Comparison of ENCODE assay signal across 31 cellular contexts in genomic region chr17:81380682-81381518, GRCh38. TPM values are rescaled to one million over a fixed set of nuclear protein-coding genes. Genes with fewer than 3 reads are reported as not detected.
DNase-seq lines count a peak whose midpoint lies in the region; ATAC-seq and TF ChIP-seq lines count a peak whose summit lies in the region.
"Had no signal": no experiment of that assay in that cellular context is flagged by ENCODE, and none has a peak within 500 bp of the region (broad histone marks: within the 10 kb centered on the region; RNA-seq: fewer than 3 reads in every experiment).

No MANE protein-coding gene starts in this region.

- no peak overlapping the region for H3K9ac ChIP-seq in Karpas-422 (ENCODE audit: low read length)

- H3K9me2 ChIP-seq in Karpas-422 (replicated peaks; ENCODE audit: insufficient read depth, low read length), result no peaks in the 10 kb centered on the region

- H3K27ac ChIP-seq in right atrium auricular region, result no peak overlapping the region
- peak overlapping the region; percentile 5 to 100 (median 99) for H3K27ac ChIP-seq in dorsolateral prefrontal cortex
- H3K27ac ChIP-seq in Karpas-422 (ENCODE audit: low read length), result no peak overlapping the region
- H3K27ac ChIP-seq: breast epithelium, pancreas, PC-9 had no signal

- no peak overlapping the region for H3K4me2 ChIP-seq in Karpas-422 (ENCODE audit: low read depth, low read length, poor library complexity, severe bottlenecking)
- H3K4me2 ChIP-seq: GM23338, PC-9 had no signal

- no peaks in the 10 kb centered on the region for H3K9me3 ChIP-seq in right atrium auricular region
- no peaks in the 10 kb centered on the region for H3K9me3 ChIP-seq in Karpas-422 (ENCODE audit: low read length)
- H3K9me3 ChIP-seq: breast epithelium, pancreas had no signal

- H3K79me2 ChIP-seq in Karpas-422 (ENCODE audit: low read length), result no peaks in the 10 kb centered on the region

- TF ChIP-seq CTCF in right atrium auricular region (IDR thresholded peaks at IDR 0.05) (no peak), dorsolateral prefrontal cortex (IDR thresholded peaks at IDR 0.05 in 54 of 56, conservative IDR thresholded peaks at IDR 0.05 in 2 of 56; ENCODE audit: low read depth in 1 of 56, partially characterized antibody in 56 of 56) (peak in 2 of 56 donors; percentile 4 to 12)

- H3K27me3 ChIP-seq in right atrium auricular region, result no peaks in the 10 kb centered on the region
- H3K27me3 ChIP-seq in dorsolateral prefrontal cortex, result no peaks in the 10 kb centered on the region
- no peaks in the 10 kb centered on the region for H3K27me3 ChIP-seq in Karpas-422 (ENCODE audit: low read length)
- H3K27me3 ChIP-seq: breast epithelium, pancreas had no signal

- H4K20me1 ChIP-seq in Karpas-422 (ENCODE audit: insufficient read depth, low read depth, low read length), result no peaks in the 10 kb centered on the region

- H3K4me1 ChIP-seq in right atrium auricular region (no peaks in the 10 kb centered on the region), Karpas-422 (ENCODE audit: low read length) (no peaks in the 10 kb centered on the region)
- H3K4me1 ChIP-seq: breast epithelium had no signal

- DNase-seq in left cardiac atrium (peak; percentile 13), right atrium auricular region (ENCODE audit: low spot score) (no peak), dorsolateral prefrontal cortex (peak in 2 of 10 donors; percentile 56 to 60), myocyte (ENCODE audit: low read depth) (peak; percentile 95), superior temporal gyrus (ENCODE audit: extremely low spot score) (peak; percentile 58), Karpas-422 (no peak)
- DNase-seq: activated CD4-positive, alpha-beta T cell treated with anti-CD3 and anti-CD28 coated beads for 36 hours; activated CD8-positive, alpha-beta T cell treated with anti-CD3 and anti-CD28 coated beads, Interleukin-2, amount 10 ng/mL, durations not matched to agents 7 days and 5 days; activated naive CD4-positive, alpha-beta T cell treated with anti-CD3 and anti-CD28 coated beads, Interleukin-2, amount 10 ng/mL, durations not matched to agents 7 days and 5 days; Calu3; DMS79; effector CD8-positive, alpha-beta T cell; HFFc6; KBM-7; left ventricle myocardium superior; MM.1S; NCI-H2029; NCI-H226; NCI-H526 treated with DMSO at 0.1 percent for 48 hours; PC-9; Right ventricle myocardium superior; small intestine; stimulated activated naive CD8-positive, alpha-beta T cell treated with anti-CD3 and anti-CD28 coated beads, Interleukin-15, Interleukin-2, amounts not matched to agents 100 U/mL and 50 U/mL, for 24 hours; T-helper 9 cell had no signal

- no peaks in the 10 kb centered on the region for H3K36me3 ChIP-seq in right atrium auricular region
- no peaks in the 10 kb centered on the region for H3K36me3 ChIP-seq in Karpas-422 (ENCODE audit: insufficient read depth, low read length)
- H3K36me3 ChIP-seq: breast epithelium, pancreas had no signal

- ATAC-seq in left cardiac atrium (no peak), HG02938 (IDR thresholded peaks at IDR 0.05; ENCODE audit: unreplicated experiment) (no peak), HG03520 (IDR thresholded peaks at IDR 0.05; ENCODE audit: unreplicated experiment) (no peak)
- ATAC-seq: activated CD4-positive, alpha-beta T cell treated with anti-CD3 and anti-CD28 coated beads for 36 hours; activated CD8-positive, alpha-beta T cell treated with anti-CD3 and anti-CD28 coated beads, Interleukin-2, amount 10 ng/mL, durations not matched to agents 7 days and 5 days; activated T-helper 17 cell treated with anti-CD3 and anti-CD28 coated beads, Interleukin-2, amount 50 U/mL, for 72 hours; GM23338; left ventricle myocardium superior; naive thymus-derived CD8-positive, alpha-beta T cell; pancreas; stimulated activated naive CD8-positive, alpha-beta T cell treated with anti-CD3 and anti-CD28 coated beads, Interleukin-15, Interleukin-2, amounts not matched to agents 100 U/mL and 50 U/mL, for 24 hours had no signal

- intact Hi-C loops in left cardiac atrium (cut with DNase I), result no loop called here
- intact Hi-C loops in dorsolateral prefrontal cortex (cut with DNase I), result no loop called here

- H3K4me3 ChIP-seq in right atrium auricular region (no peak overlapping the region), dorsolateral prefrontal cortex (peak overlapping the region in 26 of 59 donors; percentile 1 to 82 (median 30)), Karpas-422 (ENCODE audit: low read length) (no peak overlapping the region)
- H3K4me3 ChIP-seq: breast epithelium, GM23338, pancreas, PC-9 had no signal

- no peak overlapping the region for H2AFZ ChIP-seq in Karpas-422 (ENCODE audit: low read length)
- H2AFZ ChIP-seq: GM23338, PC-9 had no signal

RNA-seq across cellular contexts. Expression of gene BAHCC1, which starts 14.4 kb away (rescaled TPM):
- total RNA-seq in left cardiac atrium (1 to 10 TPM; 8.3 to 9.9 TPM), right atrium auricular region (10 to 100 TPM in 1 of 2 donors, 1 to 10 TPM in 1; 5.8 to 12.7 TPM), dorsolateral prefrontal cortex (10 to 100 TPM; 25.1 to 66.1 (median 38.0) TPM), myocyte (5.5 and 5.7 TPM in 2 replicates)
- polyA plus RNA-seq in myocyte (2012), result 7.3 TPM
- not detected in 2 replicates for total RNA-seq in Karpas-422 (2014; rRNA removed; shearing (Covaris generic); ENCODE audit: low replicate concordance)
- total RNA-seq: naive thymus-derived CD8-positive, alpha-beta T cell had no signal
- polyA plus RNA-seq: naive thymus-derived CD8-positive, alpha-beta T cell had no signal

Comparison
In these comparisons a context has a peak if more than half of its experiments do, and no peak if none do; other contexts are left out.
1. DNase-seq: peak in left cardiac atrium (single experiment), myocyte (single experiment) and superior temporal gyrus (single experiment); none in right atrium auricular region (single experiment) and Karpas-422 (single experiment).
2. H3K27ac ChIP-seq: peak in dorsolateral prefrontal cortex (59 of 59); none in right atrium auricular region (0 of 2) and Karpas-422 (single experiment).